11 cellular contexts compared by ENCODE assay signal in the genomic region with DNA sequence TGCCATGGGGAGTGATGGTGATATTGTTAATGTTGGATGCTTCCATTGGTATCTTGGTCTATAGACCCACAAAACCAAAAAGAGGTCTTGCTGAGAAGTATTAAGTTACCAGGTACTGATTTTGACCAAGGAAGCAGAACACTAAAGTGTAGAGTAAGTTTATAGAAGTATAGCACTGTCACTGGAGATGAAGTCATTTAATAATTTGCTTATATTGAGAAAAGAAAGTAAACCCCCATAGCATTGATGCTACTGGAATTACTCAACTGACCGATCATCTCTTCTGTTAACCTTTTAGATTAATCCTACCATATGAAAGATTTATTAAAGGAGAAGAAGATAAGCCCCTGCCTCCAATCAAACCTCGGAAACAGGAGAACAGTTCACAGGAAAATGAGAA.
DNase-seq lines count a peak whose midpoint lies in the region; ATAC-seq and TF ChIP-seq lines count a peak whose summit lies in the region.
"Had no signal": no experiment of that assay in that cellular context is flagged by ENCODE, and none has a peak within 500 bp of the region (broad histone marks: within the 10 kb centered on the region; RNA-seq: fewer than 3 reads in every experiment).

No MANE protein-coding gene starts in this region.

- H3K9me3 Mint-ChIP-seq in activated T-helper 2 cell treated with anti-CD3 and anti-CD28 coated beads, Interferon-gamma antibody, Interleukin-2, Interleukin-4, amounts not matched to agents 10 μg/mL and 5 μg/mL and 100 μg/mL, durations not matched to agents 14 hours and 24 hours and 36 hours, result no peaks in the 10 kb centered on the region
- H3K9me3 Mint-ChIP-seq in mesothelial cell of epicardium, result no peaks in the 10 kb centered on the region

- in situ Hi-C loops in transverse colon (cut with MboI; ENCODE audit: low pct_ligation_motif_present in 1 of 4, low pct_unique_long_range_greater_than_20kb in 1 of 4, low sequenced_read_pairs in 3 of 4), result no loop called here

- peaks cover 0 to 50% of the 10 kb centered on the region in 2 donors for H3K4me1 ChIP-seq in right atrium auricular region
- H3K4me1 ChIP-seq in transverse colon, result peaks cover 23 to 47% (median 41%) of the 10 kb centered on the region in 4 donors

- H3K27ac Mint-ChIP-seq in activated T-helper 2 cell treated with anti-CD3 and anti-CD28 coated beads, Interferon-gamma antibody, Interleukin-2, Interleukin-4, amounts not matched to agents 10 μg/mL and 5 μg/mL and 100 μg/mL, durations not matched to agents 14 hours and 24 hours and 36 hours, result peak overlapping the region; percentile 78
- H3K27ac Mint-ChIP-seq in mesothelial cell of epicardium, result peak overlapping the region; percentile 98

- no peaks in the 10 kb centered on the region for H3K27me3 ChIP-seq in right atrium auricular region
- no peaks in the 10 kb centered on the region for H3K27me3 ChIP-seq in transverse colon

- TF ChIP-seq CTCF in right atrium auricular region (IDR thresholded peaks at IDR 0.05) (no peak), mesothelial cell of epicardium (IDR thresholded peaks at IDR 0.05; ENCODE audit: unreplicated experiment) (no peak), transverse colon (IDR thresholded peaks at IDR 0.05) (no peak)

- peaks cover 82% of the 10 kb centered on the region for H3K36me3 Mint-ChIP-seq in activated T-helper 2 cell treated with anti-CD3 and anti-CD28 coated beads, Interferon-gamma antibody, Interleukin-2, Interleukin-4, amounts not matched to agents 10 μg/mL and 5 μg/mL and 100 μg/mL, durations not matched to agents 14 hours and 24 hours and 36 hours (ENCODE audit: low read depth)
- H3K36me3 Mint-ChIP-seq in mesothelial cell of epicardium, result peaks cover 25% of the 10 kb centered on the region

- H3K9me3 ChIP-seq in right atrium auricular region, result no peaks in the 10 kb centered on the region
- no peaks in the 10 kb centered on the region for H3K9me3 ChIP-seq in transverse colon
- H3K9me3 ChIP-seq: HAP-1 had no signal

- peaks cover 53% of the 10 kb centered on the region for H3K36me3 ChIP-seq in right atrium auricular region
- H3K36me3 ChIP-seq in transverse colon, result peaks cover 0 to 13% (median 4%) of the 10 kb centered on the region in 4 donors

- H3K4me3 Mint-ChIP-seq in activated T-helper 2 cell treated with anti-CD3 and anti-CD28 coated beads, Interferon-gamma antibody, Interleukin-2, Interleukin-4, amounts not matched to agents 10 μg/mL and 5 μg/mL and 100 μg/mL, durations not matched to agents 14 hours and 24 hours and 36 hours (ENCODE audit: low read depth), result no peak overlapping the region
- no peak overlapping the region for H3K4me3 Mint-ChIP-seq in mesothelial cell of epicardium
- H3K4me3 Mint-ChIP-seq: CD14-positive monocyte had no signal

- H3K27me3 Mint-ChIP-seq in activated T-helper 2 cell treated with anti-CD3 and anti-CD28 coated beads, Interferon-gamma antibody, Interleukin-2, Interleukin-4, amounts not matched to agents 10 μg/mL and 5 μg/mL and 100 μg/mL, durations not matched to agents 14 hours and 24 hours and 36 hours (ENCODE audit: low read depth), result no peaks in the 10 kb centered on the region
- no peaks in the 10 kb centered on the region for H3K27me3 Mint-ChIP-seq in mesothelial cell of epicardium (ENCODE audit: low read depth)

- H3K27ac ChIP-seq in right atrium auricular region (peak overlapping the region; percentile 85 to 89), transverse colon (peak overlapping the region; percentile 84 to 88 (median 86))

- DNase-seq in right atrium auricular region (ENCODE audit: low spot score), result no peak
- DNase-seq in Right ventricle myocardium superior, result no peak
- no peak for DNase-seq in activated T-helper 2 cell treated with anti-CD3 and anti-CD28 coated beads, Interferon-gamma antibody, Interleukin-2, Interleukin-4, amounts not matched to agents 10 μg/mL and 5 μg/mL and 100 μg/mL, durations not matched to agents 14 hours and 24 hours and 36 hours (ENCODE audit: low spot score)
- DNase-seq in mesothelial cell of epicardium (ENCODE audit: low spot score in 2 of 2, unreplicated experiment in 2 of 2), result no peak
- no peak for DNase-seq in transverse colon
- DNase-seq in effector CD8-positive, alpha-beta T cell (lab: John Stamatoyannopoulos, UW), result no peak
- DNase-seq in NCI-H82 (lab: John Stamatoyannopoulos, UW), result no peak
- DNase-seq: stimulated activated CD4-positive, alpha-beta T cell treated with anti-CD3 and anti-CD28 coated beads, Interleukin-2, amount 100 ng/mL, for 24 hours had no signal

- intact Hi-C loops in Right ventricle myocardium superior (cut with DNase I) (no loop called here), transverse colon (cut with DNase I; ENCODE audit: low total_unique reads) (no loop called here)
- intact Hi-C loops in activated T-helper 2 cell treated with anti-CD3 and anti-CD28 coated beads, Interferon-gamma antibody, Interleukin-2, Interleukin-4, amounts not matched to agents 10 μg/mL and 5 μg/mL and 100 μg/mL, durations not matched to agents 14 hours and 24 hours and 36 hours (cut with micrococcal nuclease), result loop anchor here (2.0 kb wide), 1 partner anchor 21 kb away; no protein-coding TSS in a partner anchor

- H3K4me3 ChIP-seq in right atrium auricular region, result no peak overlapping the region
- H3K4me3 ChIP-seq in transverse colon, result no peak overlapping the region
- H3K4me3 ChIP-seq: HAP-1 had no signal

- peaks cover 58% of the 10 kb centered on the region for H3K4me1 Mint-ChIP-seq in activated T-helper 2 cell treated with anti-CD3 and anti-CD28 coated beads, Interferon-gamma antibody, Interleukin-2, Interleukin-4, amounts not matched to agents 10 μg/mL and 5 μg/mL and 100 μg/mL, durations not matched to agents 14 hours and 24 hours and 36 hours (ENCODE audit: low read depth)
- H3K4me1 Mint-ChIP-seq in mesothelial cell of epicardium, result peaks cover 70% of the 10 kb centered on the region

- ATAC-seq in Right ventricle myocardium superior (ENCODE audit: poor library complexity), result no peak
- no peak for ATAC-seq in HG03175 (IDR thresholded peaks at IDR 0.05; ENCODE audit: unreplicated experiment)

- TF ChIP-seq EP300 in transverse colon (IDR thresholded peaks at IDR 0.05; ENCODE audit: low read depth), result no peak

- WGBS in transverse colon (ENCODE audit: low coverage in 1 of 2), 2 donors, result 77 to 84% methylated on average over 1 to 2 of the region's 2 CpGs

- no peak for TF ChIP-seq POLR2A in transverse colon (IDR thresholded peaks at IDR 0.05)
